Comparison of ENCODE assay signal across 25 cellular contexts in the genomic region with DNA sequence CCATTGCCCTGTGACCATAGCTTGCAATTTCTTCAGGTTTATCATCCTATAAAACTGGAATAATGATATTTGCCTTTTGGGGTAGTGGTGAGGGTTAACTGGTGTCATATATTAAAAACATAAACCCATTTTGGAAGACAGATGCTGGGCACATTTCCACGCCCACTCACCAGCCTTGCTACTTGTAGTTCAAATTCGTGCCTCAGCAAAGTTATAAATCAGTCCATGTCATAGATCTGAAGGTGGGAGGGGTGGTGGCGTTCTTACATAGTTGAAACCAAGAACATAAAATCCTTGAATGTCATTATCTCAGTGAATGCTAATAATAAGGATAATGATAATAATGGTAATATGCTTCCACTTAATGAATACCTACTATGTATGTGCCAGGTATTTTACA.
"Had no signal": no experiment of that assay in that cellular context is flagged by ENCODE, and none has a peak within 500 bp of the region (broad histone marks: within the 10 kb centered on the region; RNA-seq: fewer than 3 reads in every experiment).

No MANE protein-coding gene starts in this region.

- H3K4me1 ChIP-seq: left ventricle myocardium inferior had no signal

- H3K9me3 ChIP-seq: esophagus squamous epithelium, lower lobe of right lung, mucosa of descending colon had no signal

- H3K4me3 Mint-ChIP-seq: immature natural killer cell, mesothelial cell of epicardium had no signal

- H3K36me3 Mint-ChIP-seq: mesothelial cell of epicardium had no signal

- H3K27ac Mint-ChIP-seq: immature natural killer cell, mesothelial cell of epicardium had no signal

- DNase-seq: dermis blood vessel endothelial cell; dorsolateral prefrontal cortex; effector CD4-positive, alpha-beta T cell; effector memory CD4-positive, alpha-beta T cell; esophagus squamous epithelium; foreskin fibroblast; foreskin melanocyte; gastrocnemius medialis; glutamatergic neuron; heart left ventricle; immature natural killer cell; islet precursor cell; kidney; kidney glomerular epithelial cell; left colon; left ventricle myocardium inferior; lower lobe of right lung; mesenchymal stem cell; mucosa of descending colon had no signal

- ATAC-seq: gastrocnemius medialis, heart left ventricle, left colon, left lobe of liver, lower lobe of right lung, mucosa of descending colon had no signal

- H3K9me3 Mint-ChIP-seq: immature natural killer cell had no signal

- H3K27ac ChIP-seq: coronary artery, esophagus squamous epithelium, gastrocnemius medialis, heart left ventricle, hepatocyte, left ventricle myocardium inferior, lower lobe of right lung had no signal

- H3K27me3 ChIP-seq: dorsolateral prefrontal cortex, gastrocnemius medialis, hepatocyte had no signal

- H3K4me3 ChIP-seq: coronary artery, dorsolateral prefrontal cortex, esophagus squamous epithelium, gastrocnemius medialis, heart left ventricle, hepatocyte, left ventricle myocardium inferior, lower lobe of right lung, mucosa of descending colon had no signal

- FAIRE-seq: colon, endothelial cell of umbilical vein, kidney had no signal

- H3K36me3 ChIP-seq: esophagus squamous epithelium, gastrocnemius medialis, heart left ventricle, left ventricle myocardium inferior, lower lobe of right lung had no signal
